In genomic region chr1:211381481-211382181, GRCh38 we compare ENCODE assay signal across 8 cellular contexts. TPM values are rescaled to one million over a fixed set of nuclear protein-coding genes. Genes with fewer than 3 reads are reported as not detected.
A peak's percentile ranks its signal among the peaks of the same experiment; 100 is the strongest.
DNase-seq lines count a peak whose midpoint lies in the region; ATAC-seq and TF ChIP-seq lines count a peak whose summit lies in the region.

No MANE protein-coding gene starts in this region.

- H3K4me3 ChIP-seq in Panc1 (ENCODE audit: low read depth in 2 of 2, low read length in 2 of 2) (peak overlapping the region; percentile 76 to 81), fibroblast of villous mesenchyme (ENCODE audit: low read depth, low read length) (peak overlapping the region; percentile 92), spleen (peak overlapping the region in 4 of 8 donors; percentile 44 to 78 (median 56))

- intact Hi-C loops in activated CD4-positive, alpha-beta T cell treated with anti-CD3 and anti-CD28 coated beads for 36 hours (cut with DNase I, micrococcal nuclease): loop anchor here (1.0 to 10.0 kb wide), 10 partner anchors 35 to 1039 kb away; partner anchors contain the start of genes DTL (in 1 of the 2), INTS7 (in 1 of the 2), RCOR3 (in 1 of the 2) and SLC30A1 (in 1 of the 2)
- intact Hi-C loops in Panc1 (cut with micrococcal nuclease; ENCODE audit: unreplicated experiment) (loop anchor here (10.0 kb wide), 1 partner anchor 57 kb away; the partner anchor contains the start of gene TRAF5), spleen (cut with DNase I; ENCODE audit: low total_unique reads) (loop anchor here (10.0 kb wide), 1 partner anchor 47 kb away; no protein-coding TSS in a partner anchor)

- H3K27ac Mint-ChIP-seq in activated CD4-positive, alpha-beta T cell treated with anti-CD3 and anti-CD28 coated beads for 36 hours: peak overlapping the region; percentile 98

- H3K9me3 ChIP-seq in Panc1 (ENCODE audit: control insufficient read depth, insufficient read depth, low read depth, low read length): no peaks in the 10 kb centered on the region
- H3K9me3 ChIP-seq in spleen: no peaks in the 10 kb centered on the region

- no peaks in the 10 kb centered on the region for H3K9me3 Mint-ChIP-seq in activated CD4-positive, alpha-beta T cell treated with anti-CD3 and anti-CD28 coated beads for 36 hours (ENCODE audit: low read depth)

- H3K27me3 Mint-ChIP-seq in activated CD4-positive, alpha-beta T cell treated with anti-CD3 and anti-CD28 coated beads for 36 hours: no peaks in the 10 kb centered on the region

- ATAC-seq in activated CD4-positive, alpha-beta T cell treated with anti-CD3 and anti-CD28 coated beads for 36 hours: peak; percentile 28
- no peak for ATAC-seq in Panc1
- no peak for ATAC-seq in GM19463 (IDR thresholded peaks at IDR 0.05; ENCODE audit: unreplicated experiment)
- no peak for ATAC-seq in HG03045 (IDR thresholded peaks at IDR 0.05; ENCODE audit: unreplicated experiment)

- no peak for DNase-seq in activated CD4-positive, alpha-beta T cell treated with anti-CD3 and anti-CD28 coated beads for 36 hours
- DNase-seq in activated CD4-positive, alpha-beta T cell treated with anti-CD3 and anti-CD28 coated beads for 4 hours: no peak
- no peak for DNase-seq in Panc1 (ENCODE audit: low read depth, low spot score)
- no peak for DNase-seq in fibroblast of villous mesenchyme (ENCODE audit: low read depth)
- no peak for DNase-seq in spleen
- no peak for DNase-seq in GF-D8 (lab: John Stamatoyannopoulos, UW)

- H3K4me3 Mint-ChIP-seq in activated CD4-positive, alpha-beta T cell treated with anti-CD3 and anti-CD28 coated beads for 36 hours: peak overlapping the region; percentile 88

- TF ChIP-seq CTCF in Panc1 (IDR thresholded peaks at IDR 0.05) (no peak), fibroblast of villous mesenchyme (IDR thresholded peaks at IDR 0.05; ENCODE audit: insufficient read depth, low read depth, low read length) (no peak), spleen (IDR thresholded peaks at IDR 0.05 in 8 of 11, conservative IDR thresholded peaks at IDR 0.05 in 3 of 11) (no peak)

- CTCF ChIA-PET in activated CD4-positive, alpha-beta T cell treated with anti-CD3 and anti-CD28 coated beads for 36 hours (lab: Charles Lee): interaction anchor here (1.2 to 2.1 kb wide), 4 partner anchors 24 to 132 kb away, joined by 3 to 14 read pairs (median 4); no protein-coding TSS in a partner anchor
- CTCF ChIA-PET in Panc1 (lab: Charles Lee): interaction anchor here (1.1 kb wide), 1 partner anchor 95 kb away, joined by 3 read pairs; no protein-coding TSS in a partner anchor

- H3K4me1 Mint-ChIP-seq in activated CD4-positive, alpha-beta T cell treated with anti-CD3 and anti-CD28 coated beads for 36 hours: peaks cover 59% of the 10 kb centered on the region

- peaks cover 3% of the 10 kb centered on the region; the same call in 1 of the 2 replicates for H3K36me3 ChIP-seq in Panc1 (ENCODE audit: control insufficient read depth, insufficient read depth, low read length)
- H3K36me3 ChIP-seq in spleen: peaks cover 0 to 2% (median 0%) of the 10 kb centered on the region in 6 donors

- H3K27me3 ChIP-seq in Panc1 (ENCODE audit: control insufficient read depth, insufficient read depth, low read length) (no peaks in the 10 kb centered on the region), spleen (replicated peaks in 1 of 7) (no peaks in the 10 kb centered on the region)

- POLR2A ChIA-PET in activated CD4-positive, alpha-beta T cell treated with anti-CD3 and anti-CD28 coated beads for 36 hours (lab: Charles Lee): no interaction called here
- POLR2A ChIA-PET in Panc1 (lab: Charles Lee): no interaction called here

- no peak for TF ChIP-seq POLR2A in spleen (IDR thresholded peaks at IDR 0.05)

- 74 to 81% (median 79%) methylated on average over 5 of the region's 5 CpGs for WGBS in spleen, 5 donors

- in situ Hi-C loops in Panc1 (cut with HindIII; ENCODE audit: low pct_unique_long_range_greater_than_20kb, low sequenced_read_pairs): no loop called here

- H3K36me3 Mint-ChIP-seq in activated CD4-positive, alpha-beta T cell treated with anti-CD3 and anti-CD28 coated beads for 36 hours (ENCODE audit: low read depth): peaks cover 12% of the 10 kb centered on the region

- H3K4me1 ChIP-seq in Panc1 (ENCODE audit: control insufficient read depth, insufficient read depth, low read length) (0 out of 2 replicates have a peak, but pooled peaks cover 6% of the 10 kb centered on the region), spleen (peaks cover 6 to 37% (median 19%) of the 10 kb centered on the region in 6 donors)

- BruUV-seq in Panc1 (replicated peaks; lab: Mats Ljungman, UMichigan): no TSS peak

- H3K27ac ChIP-seq in Panc1 (ENCODE audit: low read length) (peak overlapping the region; percentile 96), spleen (peak overlapping the region in 6 of 8 donors; percentile 94 to 98 (median 96))

RNA-seq across cellular contexts. Expression of gene TRAF5, which starts 55.0 kb away (rescaled TPM):
- 10 to 100 TPM; 28.0 to 32.2 TPM for total RNA-seq in activated CD4-positive, alpha-beta T cell treated with anti-CD3 and anti-CD28 coated beads for 36 hours
- total RNA-seq in Panc1 (2021; ENCODE audit: unreplicated experiment): 10.5 TPM
- 5.8 TPM for polyA plus RNA-seq in Panc1 (2012; ENCODE audit: insufficient read length)
- total RNA-seq in fibroblast of villous mesenchyme: 27.6 and 28.7 TPM in 2 replicates
- 10 to 100 TPM; 44.3 to 69.6 (median 53.6) TPM for total RNA-seq in spleen
- polyA plus RNA-seq in spleen: 10 to 100 TPM; 34.9 to 59.4 (median 39.3) TPM
